Comparison of ENCODE assay signal across 23 cellular contexts in the genomic region with DNA sequence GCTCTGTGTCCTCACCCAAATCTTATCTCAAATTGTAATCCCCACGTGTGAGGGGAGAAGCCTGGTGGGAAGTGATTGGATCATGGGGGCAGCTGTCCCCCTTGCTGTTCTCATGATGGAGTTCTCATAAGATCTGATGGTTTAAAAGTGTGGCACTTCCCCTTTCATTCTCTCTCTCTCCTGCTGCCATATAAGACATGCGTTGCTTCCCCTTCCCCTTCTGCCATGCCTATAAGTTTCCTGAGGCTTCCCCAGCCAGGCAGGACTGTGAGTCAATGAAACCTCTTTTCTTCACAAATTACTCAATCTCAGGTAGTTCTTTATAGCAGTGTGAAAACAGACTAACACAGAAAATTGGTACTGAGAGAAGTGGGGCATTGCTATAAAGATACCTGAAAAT.
"Had no signal": no experiment of that assay in that cellular context is flagged by ENCODE, and none has a peak within 500 bp of the region (broad histone marks: within the 10 kb centered on the region; RNA-seq: fewer than 3 reads in every experiment).

No MANE protein-coding gene starts in this region.

- H3K79me2 ChIP-seq: hepatocyte had no signal

- H3K4me3 ChIP-seq: dorsolateral prefrontal cortex, hepatocyte, lung, psoas muscle, spleen, testis, tibial nerve had no signal

- DNase-seq: cortex of kidney; dorsolateral prefrontal cortex; effector CD8-positive, alpha-beta T cell; foreskin melanocyte; head of caudate nucleus; left colon; left ventricle myocardium superior; mesenchymal stem cell; naive B cell; occipital lobe; psoas muscle; spleen; stimulated activated CD4-positive, alpha-beta T cell treated with anti-CD3 and anti-CD28 coated beads, Interleukin-15, amount 100 ng/mL, for 24 hours; stimulated activated CD4-positive, alpha-beta T cell treated with anti-CD3 and anti-CD28 coated beads, Interleukin-1b, Interleukin-23, amount 100 ng/mL, for 48 hours; stimulated activated CD4-positive, alpha-beta T cell treated with anti-CD3 and anti-CD28 coated beads, Interleukin-4, amount 100 ng/mL, for 24 hours; stimulated activated naive CD8-positive, alpha-beta T cell treated with anti-CD3 and anti-CD28 coated beads, Interleukin-15, amount 100 ng/mL, for 72 hours; testis had no signal

- H3K4me1 Mint-ChIP-seq: stimulated activated memory B cell treated with anti-CD40 and anti-IgM and Interleukin-4, amounts not matched to agents 10 μg/mL and 1 μg/mL and 100 μg/mL, for 72 hours; stimulated activated naive CD8-positive, alpha-beta T cell treated with anti-CD3 and anti-CD28 coated beads, Interleukin-15, amount 100 ng/mL, for 72 hours had no signal

- ATAC-seq: left colon; left ventricle myocardium superior; psoas muscle; sciatic nerve; stimulated activated memory B cell treated with anti-CD40 and anti-IgM and Interleukin-4, amounts not matched to agents 10 μg/mL and 1 μg/mL and 100 μg/mL, for 72 hours; stimulated activated naive CD8-positive, alpha-beta T cell treated with anti-CD3 and anti-CD28 coated beads, Interleukin-15, amount 100 ng/mL, for 72 hours had no signal

- H3K27me3 ChIP-seq: dorsolateral prefrontal cortex, hepatocyte, spleen, testis, tibial nerve had no signal

- H3K4me2 ChIP-seq: hepatocyte had no signal

- H3K27ac Mint-ChIP-seq: nephron; stimulated activated memory B cell treated with anti-CD40 and anti-IgM and Interleukin-4, amounts not matched to agents 10 μg/mL and 1 μg/mL and 100 μg/mL, for 72 hours; stimulated activated naive CD8-positive, alpha-beta T cell treated with anti-CD3 and anti-CD28 coated beads, Interleukin-15, amount 100 ng/mL, for 72 hours had no signal

- H3K9me3 Mint-ChIP-seq: stimulated activated memory B cell treated with anti-CD40 and anti-IgM and Interleukin-4, amounts not matched to agents 10 μg/mL and 1 μg/mL and 100 μg/mL, for 72 hours had no signal

- H3K27me3 Mint-ChIP-seq: naive B cell; stimulated activated memory B cell treated with anti-CD40 and anti-IgM and Interleukin-4, amounts not matched to agents 10 μg/mL and 1 μg/mL and 100 μg/mL, for 72 hours; stimulated activated naive CD8-positive, alpha-beta T cell treated with anti-CD3 and anti-CD28 coated beads, Interleukin-15, amount 100 ng/mL, for 72 hours had no signal

- H3K36me3 ChIP-seq: spleen, tibial nerve had no signal

- H3K4me1 ChIP-seq: psoas muscle, spleen, testis, tibial nerve had no signal

- H3K4me3 Mint-ChIP-seq: naive B cell; nephron; stimulated activated memory B cell treated with anti-CD40 and anti-IgM and Interleukin-4, amounts not matched to agents 10 μg/mL and 1 μg/mL and 100 μg/mL, for 72 hours; stimulated activated naive CD8-positive, alpha-beta T cell treated with anti-CD3 and anti-CD28 coated beads, Interleukin-15, amount 100 ng/mL, for 72 hours had no signal

- H3K27ac ChIP-seq: dorsolateral prefrontal cortex, hepatocyte, psoas muscle, spleen, testis, tibial nerve had no signal

- H3K36me3 Mint-ChIP-seq: stimulated activated memory B cell treated with anti-CD40 and anti-IgM and Interleukin-4, amounts not matched to agents 10 μg/mL and 1 μg/mL and 100 μg/mL, for 72 hours had no signal
